5 cellular contexts compared by ENCODE assay signal in the genomic region with DNA sequence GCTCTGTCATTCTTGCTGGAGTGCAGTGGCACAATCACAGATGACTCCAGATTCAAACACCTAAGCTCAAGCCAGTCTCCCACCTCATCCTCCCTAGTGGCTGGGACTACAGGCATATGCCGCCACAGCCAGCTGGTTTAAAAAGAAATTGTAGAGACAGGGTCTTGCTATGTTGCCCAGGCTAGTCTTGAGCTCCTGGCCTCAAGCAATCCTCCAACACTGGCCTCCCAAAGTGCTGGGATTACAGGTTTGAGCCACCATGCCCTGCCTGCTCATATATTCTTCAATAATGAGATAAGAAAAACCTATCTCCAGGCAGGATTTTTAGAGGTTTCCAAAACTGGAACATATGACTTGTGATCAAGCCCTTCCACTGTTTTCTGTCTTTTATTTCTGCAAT.
A peak's percentile ranks its signal among the peaks of the same experiment; 100 is the strongest.
DNase-seq lines count a peak whose midpoint lies in the region; FAIRE-seq and TF ChIP-seq lines count a peak whose summit lies in the region.
"Not testable (repeated sequence)": the region's sequence is repeated elsewhere in the genome, so short reads cannot be mapped to it uniquely, and the experiment has no call there.

No MANE protein-coding gene starts in this region.

- H3K9me3 ChIP-seq in endodermal cell (ENCODE audit: control insufficient read depth, low read length); kidney (ENCODE audit: control insufficient read depth in 1 of 2, low read length in 2 of 2): not testable (repeated sequence)

- not testable (repeated sequence) for FAIRE-seq in kidney (lab: Jason Lieb, UNC)

- not testable (repeated sequence) for H3K4me1 ChIP-seq in endodermal cell (ENCODE audit: control insufficient read depth, insufficient read depth, low read length); kidney (ENCODE audit: control insufficient read depth in 1 of 2, insufficient read depth in 1 of 2, low read depth in 1 of 2, low read length in 2 of 2)

- not testable (repeated sequence) for H3K9ac ChIP-seq in endodermal cell (ENCODE audit: extremely low read depth, low read length, poor library complexity, severe bottlenecking); kidney (ENCODE audit: low read length in 2 of 2)

- H3K9me3 Mint-ChIP-seq in activated CD4-positive, alpha-beta T cell treated with anti-CD3 and anti-CD28 coated beads, Interleukin-2, amount 10 ng/mL, durations not matched to agents 24 days and 14 days; endodermal cell: not testable (repeated sequence)

- WGBS in endodermal cell (ENCODE audit: insufficient coverage in 1 of 2, insufficient read length in 1 of 2), 2 experiments, result 71 to 87% methylated on average over 1 of the region's 1 CpG

- not testable (repeated sequence) for H3K27me3 Mint-ChIP-seq in activated CD4-positive, alpha-beta T cell treated with anti-CD3 and anti-CD28 coated beads, Interleukin-2, amount 10 ng/mL, durations not matched to agents 24 days and 14 days
- peaks cover 10% of the 10 kb centered on the region for H3K27me3 Mint-ChIP-seq in endodermal cell (ENCODE audit: insufficient read depth)

- not testable (repeated sequence) for TF ChIP-seq CTCF in coronary artery (IDR thresholded peaks at IDR 0.05); endodermal cell (conservative IDR thresholded peaks at IDR 0.05); kidney (IDR thresholded peaks at IDR 0.05; ENCODE audit: borderline replicate concordance, extremely low read depth, insufficient read depth)

- H3K4me1 Mint-ChIP-seq in activated CD4-positive, alpha-beta T cell treated with anti-CD3 and anti-CD28 coated beads, Interleukin-2, amount 10 ng/mL, durations not matched to agents 24 days and 14 days; endodermal cell: not testable (repeated sequence)

- H3K4me3 ChIP-seq in coronary artery; endodermal cell (ENCODE audit: low read length); kidney (ENCODE audit: low read length in 2 of 2): not testable (repeated sequence)

- not testable (repeated sequence) for H3K36me3 ChIP-seq in endodermal cell (ENCODE audit: control insufficient read depth, insufficient read depth, low read length); kidney (ENCODE audit: control insufficient read depth in 1 of 2, insufficient read depth in 2 of 2, low read length in 2 of 2)

- intact Hi-C loops in activated CD4-positive, alpha-beta T cell treated with anti-CD3 and anti-CD28 coated beads, Interleukin-2, amount 10 ng/mL, durations not matched to agents 24 days and 14 days (cut with micrococcal nuclease); cardiac septum (cut with DNase I); kidney (cut with DNase I): not testable (repeated sequence)

- not testable (repeated sequence) for H3K27ac Mint-ChIP-seq in activated CD4-positive, alpha-beta T cell treated with anti-CD3 and anti-CD28 coated beads, Interleukin-2, amount 10 ng/mL, durations not matched to agents 24 days and 14 days; endodermal cell

- not testable (repeated sequence) for H3K27me3 ChIP-seq in endodermal cell (ENCODE audit: control insufficient read depth, insufficient read depth, low read length, poor library complexity, severe bottlenecking)

- H3K27ac ChIP-seq in coronary artery; endodermal cell (ENCODE audit: low read depth, low read length); kidney (ENCODE audit: low read depth in 2 of 2, low read length in 2 of 2): not testable (repeated sequence)

- H3K36me3 Mint-ChIP-seq in activated CD4-positive, alpha-beta T cell treated with anti-CD3 and anti-CD28 coated beads, Interleukin-2, amount 10 ng/mL, durations not matched to agents 24 days and 14 days (ENCODE audit: low read depth); endodermal cell (ENCODE audit: low read depth): not testable (repeated sequence)

- H3K4me3 Mint-ChIP-seq in activated CD4-positive, alpha-beta T cell treated with anti-CD3 and anti-CD28 coated beads, Interleukin-2, amount 10 ng/mL, durations not matched to agents 24 days and 14 days; endodermal cell: not testable (repeated sequence)

- peak; percentile 53 for DNase-seq in activated CD4-positive, alpha-beta T cell treated with anti-CD3 and anti-CD28 coated beads, Interleukin-2, amount 10 ng/mL, durations not matched to agents 24 days and 14 days
- peak; percentile 22 for DNase-seq in coronary artery (ENCODE audit: low spot score)
- DNase-seq in endodermal cell, result peak; percentile 20
- DNase-seq in cardiac septum (ENCODE audit: low spot score), result peak; percentile 26
- DNase-seq in kidney, result peak; percentile 23
